In genomic region chr11:78050964-78051831, GRCh38 we compare ENCODE assay signal across 1 cellular context.
TF ChIP-seq lines count a peak whose summit lies in the region.

No MANE protein-coding gene starts in this region.

TF ChIP-seq in K562, 482 proteins besides CTCF, POLR2A, EP300 and RAD21 (continued from another document and continues in another):
- TF ChIP-seq PKNOX1 (IDR thresholded peaks at IDR 0.05) (no peak), ZNF778 (CRISPR knock-in tag; IDR thresholded peaks at IDR 0.05) (no peak), BRF1 (IDR thresholded peaks at IDR 0.05; ENCODE audit: borderline replicate concordance, extremely low read depth, insufficient read length) (no peak), SAFB2 (IDR thresholded peaks at IDR 0.05; ENCODE audit: borderline replicate concordance, low read depth, low read length, severe bottlenecking) (no peak), LEF1 (IDR thresholded peaks at IDR 0.05) (no peak; the same call in none of the 2 replicates), ATF7 (IDR thresholded peaks at IDR 0.05) (peak; percentile 49; the same call in 1 of the 2 replicates), E2F1 (CRISPR knock-in tag; IDR thresholded peaks at IDR 0.05) (no peak), RFX1 (IDR thresholded peaks at IDR 0.05) (no peak), NCOA6 (IDR thresholded peaks at IDR 0.05) (no peak), RBFOX2 (IDR thresholded peaks at IDR 0.05; ENCODE audit: low read depth, low read length) (0 out of 2 replicates have a peak, but pooled peaks have one; percentile 48), SREBF2 (CRISPR knock-in tag; IDR thresholded peaks at IDR 0.05) (no peak), THAP12 (CRISPR knock-in tag; IDR thresholded peaks at IDR 0.05) (no peak), USF2 (CRISPR knock-in tag; IDR thresholded peaks at IDR 0.05) (no peak), NFXL1 (CRISPR knock-in tag; IDR thresholded peaks at IDR 0.05) (no peak), PPARD (CRISPR knock-in tag; IDR thresholded peaks at IDR 0.05) (no peak), SP2 (IDR thresholded peaks at IDR 0.05; ENCODE audit: extremely low read depth, low read depth, low read length, poor library complexity, severe bottlenecking) (no peak), SRSF3 (IDR thresholded peaks at IDR 0.05; ENCODE audit: insufficient read depth, low read length) (no peak), PTTG1 (tag; IDR thresholded peaks at IDR 0.05; ENCODE audit: low read depth) (no peak), MCM2 (IDR thresholded peaks at IDR 0.05; ENCODE audit: low read depth) (no peak), ZKSCAN8 (CRISPR knock-in tag; IDR thresholded peaks at IDR 0.05) (0 out of 2 replicates have a peak, but pooled peaks have one; percentile 30), ZBTB1 (CRISPR knock-in tag; IDR thresholded peaks at IDR 0.05; ENCODE audit: borderline replicate concordance, low read depth) (no peak), TFAM (CRISPR knock-in tag; conservative IDR thresholded peaks at IDR 0.05) (no peak), TCF7 (IDR thresholded peaks at IDR 0.05; ENCODE audit: borderline replicate concordance) (no peak), ZNF766 (CRISPR knock-in tag; conservative IDR thresholded peaks at IDR 0.05) (peak; percentile 50; the same call in 1 of the 2 replicates), ZC3H8 (IDR thresholded peaks at IDR 0.05) (no peak), NFE2L1 (tag; IDR thresholded peaks at IDR 0.05; ENCODE audit: borderline replicate concordance, low read depth) (no peak), TFAP4 (CRISPR knock-in tag; IDR thresholded peaks at IDR 0.05; ENCODE audit: borderline replicate concordance) (no peak), HLTF (IDR thresholded peaks at IDR 0.05) (no peak), TAF9B (IDR thresholded peaks at IDR 0.05; ENCODE audit: partially characterized antibody) (no peak), E2F8 (IDR thresholded peaks at IDR 0.05; ENCODE audit: low read depth, partially characterized antibody) (no peak), ZC3H11A (IDR thresholded peaks at IDR 0.05; ENCODE audit: low read depth, low read length) (no peak), ZNF639 (CRISPR knock-in tag; conservative IDR thresholded peaks at IDR 0.05 in 1 of 2, IDR thresholded peaks at IDR 0.05 in 1 of 2) (no peak), AFF4 (CRISPR knock-in tag; IDR thresholded peaks at IDR 0.05) (no peak), ATF3 (IDR thresholded peaks at IDR 0.05) (peak; percentile 87), ATF3 (CRISPR knock-in tag; conservative IDR thresholded peaks at IDR 0.05) (no peak), HNRNPH1 (optimal IDR thresholded peaks at IDR 0.05; ENCODE audit: low read depth, low read length) (no peak), L3MBTL2 (IDR thresholded peaks at IDR 0.05) (peak; percentile 55; the same call in 1 of the 2 replicates), MBD2 (IDR thresholded peaks at IDR 0.05; ENCODE audit: borderline replicate concordance, low read depth) (no peak), E2F5 (CRISPR knock-in tag; IDR thresholded peaks at IDR 0.05) (no peak), ETS2 (tag; IDR thresholded peaks at IDR 0.05; ENCODE audit: borderline replicate concordance, poor library complexity, severe bottlenecking) (no peak), ZNF507 (tag; conservative IDR thresholded peaks at IDR 0.05) (no peak)
